9 cellular contexts compared by ENCODE assay signal in genomic region chr12:88993655-88994054, GRCh38.
DNase-seq lines count a peak whose midpoint lies in the region; ATAC-seq and TF ChIP-seq lines count a peak whose summit lies in the region.
"Had no signal": no experiment of that assay in that cellular context is flagged by ENCODE, and none has a peak within 500 bp of the region (broad histone marks: within the 10 kb centered on the region; RNA-seq: fewer than 3 reads in every experiment).

No MANE protein-coding gene starts in this region.

- no peak overlapping the region for H3K4me3 ChIP-seq in DOHH2 (ENCODE audit: low read length)
- H3K4me3 ChIP-seq in choroid plexus epithelial cell (ENCODE audit: low read depth, low read length) = no peak overlapping the region
- no peak overlapping the region for H3K4me3 ChIP-seq in mucosa of descending colon
- H3K4me3 ChIP-seq: SJCRH30 had no signal

- TF ChIP-seq CTCF in DOHH2 (IDR thresholded peaks at IDR 0.05; ENCODE audit: low read depth, low read length, poor library complexity, severe bottlenecking) (peak; percentile 49), choroid plexus epithelial cell (conservative IDR thresholded peaks at IDR 0.05; ENCODE audit: low read depth, low read length) (peak; percentile 55), mucosa of descending colon (IDR thresholded peaks at IDR 0.05) (no peak), natural killer cell (IDR thresholded peaks at IDR 0.05) (no peak)

- H3K36me3 ChIP-seq in DOHH2 (ENCODE audit: control insufficient read depth, low read length) = no peaks in the 10 kb centered on the region
- no peaks in the 10 kb centered on the region for H3K36me3 ChIP-seq in mucosa of descending colon (ENCODE audit: low read depth)
- H3K36me3 ChIP-seq: SJCRH30 had no signal

- no peak overlapping the region for H3K27ac ChIP-seq in DOHH2 (ENCODE audit: low read depth, low read length)
- H3K27ac ChIP-seq: SJCRH30 had no signal

- ATAC-seq in HG03378 (IDR thresholded peaks at IDR 0.05; ENCODE audit: unreplicated experiment) = peak; percentile 43
- ATAC-seq in mucosa of descending colon = peak; percentile 39
- no peak for ATAC-seq in natural killer cell
- ATAC-seq in effector memory CD8-positive, alpha-beta T cell (replicated peaks) = no peak

- no peaks in the 10 kb centered on the region for H4K20me1 ChIP-seq in DOHH2 (ENCODE audit: control insufficient read depth, insufficient read depth, low read depth, low read length)

- H3K79me2 ChIP-seq in DOHH2 (ENCODE audit: control insufficient read depth, low read length) = no peaks in the 10 kb centered on the region

- no peaks in the 10 kb centered on the region for H3K9me2 ChIP-seq in DOHH2 (replicated peaks; ENCODE audit: control insufficient read depth, low read length)

- no peaks in the 10 kb centered on the region for H3K9me3 ChIP-seq in DOHH2 (ENCODE audit: control insufficient read depth, insufficient read depth, low read length)
- H3K9me3 ChIP-seq in mucosa of descending colon = no peaks in the 10 kb centered on the region
- H3K9me3 ChIP-seq: SJCRH30 had no signal

- H3K4me1 ChIP-seq in DOHH2 (ENCODE audit: control insufficient read depth, low read length) (no peaks in the 10 kb centered on the region), mucosa of descending colon (ENCODE audit: low read depth) (no peaks in the 10 kb centered on the region)
- H3K4me1 ChIP-seq: SJCRH30 had no signal

- H3K4me3 Mint-ChIP-seq in natural killer cell = no peak overlapping the region
- H3K4me3 Mint-ChIP-seq in effector memory CD8-positive, alpha-beta T cell = no peak overlapping the region

- H3K36me3 Mint-ChIP-seq in natural killer cell = no peaks in the 10 kb centered on the region
- no peaks in the 10 kb centered on the region for H3K36me3 Mint-ChIP-seq in effector memory CD8-positive, alpha-beta T cell (ENCODE audit: insufficient read depth)

- H3K4me2 ChIP-seq in DOHH2 (ENCODE audit: low read length) = no peak overlapping the region

- peaks cover 16% of the 10 kb centered on the region in 2 donors for H3K27me3 Mint-ChIP-seq in natural killer cell (ENCODE audit: low read depth in 2 of 2)
- H3K27me3 Mint-ChIP-seq in effector memory CD8-positive, alpha-beta T cell = peaks cover 39 to 50% of the 10 kb centered on the region in 2 donors

- intact Hi-C loops in mucosa of descending colon (cut with DNase I, micrococcal nuclease) (loop anchor here (5.0 kb wide), 2 partner anchors 411 to 881 kb away; partner anchors contain the start of gene KITLG (in 1 of the 2)), natural killer cell (cut with micrococcal nuclease) (no loop called here)

- no peak overlapping the region for H3K27ac Mint-ChIP-seq in natural killer cell
- no peak overlapping the region for H3K27ac Mint-ChIP-seq in effector memory CD8-positive, alpha-beta T cell

- H3K9me3 Mint-ChIP-seq in natural killer cell = no peaks in the 10 kb centered on the region
- no peaks in the 10 kb centered on the region for H3K9me3 Mint-ChIP-seq in effector memory CD8-positive, alpha-beta T cell

- DNase-seq in NCI-H69 (lab: John Stamatoyannopoulos, UW) = peak; percentile 71
- DNase-seq in choroid plexus epithelial cell (ENCODE audit: low read depth) = peak; percentile 89
- peak in 1 of 3 donors; percentile 21 for DNase-seq in mucosa of descending colon
- no peak for DNase-seq in natural killer cell
- no peak for DNase-seq in activated T-cell treated with anti-CD3 and anti-CD28 coated beads for 4 hours
- DNase-seq in effector memory CD8-positive, alpha-beta T cell = no peak

- H3K4me1 Mint-ChIP-seq in natural killer cell = no peaks in the 10 kb centered on the region
- H3K4me1 Mint-ChIP-seq in effector memory CD8-positive, alpha-beta T cell (ENCODE audit: low read depth in 2 of 2) = no peaks in the 10 kb centered on the region

- no peaks in the 10 kb centered on the region for H3K27me3 ChIP-seq in DOHH2 (ENCODE audit: control insufficient read depth, low read length)
- H3K27me3 ChIP-seq: SJCRH30 had no signal

- H3F3A ChIP-seq in DOHH2 (ENCODE audit: control insufficient read depth, insufficient read depth) = no peaks in the 10 kb centered on the region

Comparison
In these comparisons a context has a peak if more than half of its experiments do, and no peak if none do; other contexts are left out.
1. CTCF ChIP-seq: peak in DOHH2 (single experiment) and choroid plexus epithelial cell (single experiment); none in mucosa of descending colon (single experiment) and natural killer cell (single experiment).
2. ATAC-seq: peak in HG03378 (single experiment) and mucosa of descending colon (single experiment); none in natural killer cell (0 of 3) and effector memory CD8-positive, alpha-beta T cell (single experiment).
3. DNase-seq: peak in NCI-H69 (single experiment) and choroid plexus epithelial cell (single experiment); none in natural killer cell (single experiment), activated T-cell treated with anti-CD3 and anti-CD28 coated beads for 4 hours (single experiment) and effector memory CD8-positive, alpha-beta T cell (0 of 3).